ENCODE assay signal across 1 cellular context in genomic region chr3:53490131-53490474, GRCh38.
TF ChIP-seq lines count a peak whose summit lies in the region.

No MANE protein-coding gene starts in this region.

TF ChIP-seq in A549, 52 proteins besides CTCF, POLR2A, EP300 and RAD21 (continued from another document):
- TF ChIP-seq FOXS1 (CRISPR knock-in tag; IDR thresholded peaks at IDR 0.05) = no peak
- TF ChIP-seq NPAS2 (CRISPR knock-in tag; IDR thresholded peaks at IDR 0.05; ENCODE audit: borderline replicate concordance) = no peak
- no peak for TF ChIP-seq ZNF302 (CRISPR knock-in tag; IDR thresholded peaks at IDR 0.05)
- no peak for TF ChIP-seq EHMT2 (IDR thresholded peaks at IDR 0.05; ENCODE audit: low read depth)
